Comparison of ENCODE assay signal across 19 cellular contexts in genomic region chr1:181115367-181115684, GRCh38. TPM values are rescaled to one million over a fixed set of nuclear protein-coding genes. Genes with fewer than 3 reads are reported as not detected.
A peak's percentile ranks its signal among the peaks of the same experiment; 100 is the strongest.
DNase-seq lines count a peak whose midpoint lies in the region; ATAC-seq, FAIRE-seq and TF ChIP-seq lines count a peak whose summit lies in the region.
"Had no signal": no experiment of that assay in that cellular context is flagged by ENCODE, and none has a peak within 500 bp of the region (broad histone marks: within the 10 kb centered on the region; RNA-seq: fewer than 3 reads in every experiment).

No MANE protein-coding gene starts in this region.

- BruUV-seq in PC-9 (replicated peaks; lab: Mats Ljungman, UMichigan), result no TSS peak
- BruUV-seq in mammary epithelial cell (replicated peaks; lab: Mats Ljungman, UMichigan), result no TSS peak

- H4K91ac ChIP-seq in trophoblast cell (ENCODE audit: low read depth, low read length), result no peak overlapping the region

- FAIRE-seq in A549 (lab: Jason Lieb, UNC), result no peak
- FAIRE-seq: G401.6, GM12891, GM19239, H1, HepG2 had no signal

- intact Hi-C loops in PC-9 (cut with micrococcal nuclease; ENCODE audit: unreplicated experiment), result loop anchor here (5.0 kb wide), 1 partner anchor 38 kb away; no protein-coding TSS in a partner anchor
- intact Hi-C loops in mammary epithelial cell (cut with micrococcal nuclease), result no loop called here

- no peak overlapping the region for H3K4me3 ChIP-seq in A549
- H3K4me3 ChIP-seq in PC-9, result no peak overlapping the region
- no peak overlapping the region for H3K4me3 ChIP-seq in trophoblast cell (ENCODE audit: low read depth, low read length)
- no peak overlapping the region for H3K4me3 ChIP-seq in mammary epithelial cell (replicated peaks in 1 of 3; ENCODE audit: insufficient read depth in 1 of 3, low read depth in 2 of 3, low read length in 3 of 3)
- H3K4me3 ChIP-seq: BLaER1 had no signal

- H2BK5ac ChIP-seq in trophoblast cell (ENCODE audit: low read depth, low read length, poor library complexity), result no peak overlapping the region

- H2AFZ ChIP-seq in PC-9 (no peak overlapping the region), trophoblast cell (ENCODE audit: insufficient read depth, low read length, poor library complexity) (no peak overlapping the region), mammary epithelial cell (ENCODE audit: low read depth, low read length) (no peak overlapping the region)

- H4K20me1 ChIP-seq in PC-9 (ENCODE audit: insufficient read depth) (no peaks in the 10 kb centered on the region), mammary epithelial cell (ENCODE audit: insufficient read depth, low read length) (no peaks in the 10 kb centered on the region)
- H4K20me1 ChIP-seq: BLaER1 had no signal

- TF ChIP-seq POLR2A in A549 (IDR thresholded peaks at IDR 0.05; ENCODE audit: low read length), result no peak

- no peak overlapping the region for H3K18ac ChIP-seq in trophoblast cell (ENCODE audit: low read length)

- peaks cover 71% of the 10 kb centered on the region for H3F3A ChIP-seq in PC-9 (ENCODE audit: insufficient read depth, low read depth)

- H4K8ac ChIP-seq in trophoblast cell (ENCODE audit: low read depth, low read length), result no peak overlapping the region

- H3K79me2 ChIP-seq in PC-9 (ENCODE audit: low read depth) (peaks cover 17% of the 10 kb centered on the region), trophoblast cell (ENCODE audit: control insufficient read depth, insufficient read depth, low read length, poor library complexity) (peaks cover 3% of the 10 kb centered on the region), mammary epithelial cell (ENCODE audit: insufficient read depth, low read length) (no peaks in the 10 kb centered on the region)

- 0 out of 3 replicates have a peak, but pooled peaks cover 3% of the 10 kb centered on the region for H3K9me3 ChIP-seq in A549
- H3K9me3 ChIP-seq in PC-9 (ENCODE audit: insufficient read depth, low read depth), result peaks cover 9% of the 10 kb centered on the region
- H3K9me3 ChIP-seq in trophoblast cell (ENCODE audit: insufficient read depth, low read depth, low read length), result peaks cover 2% of the 10 kb centered on the region
- H3K9me3 ChIP-seq in mammary epithelial cell (replicated peaks; ENCODE audit: insufficient read depth, low read length), result peaks cover 6% of the 10 kb centered on the region
- H3K9me3 ChIP-seq: BLaER1 had no signal

- DNase-seq in A549 (ENCODE audit: low read depth in 1 of 2, low spot score in 1 of 2) (no peak), PC-9 (no peak), epithelial cell of prostate (ENCODE audit: low read depth, low spot score) (no peak), trophoblast cell (no peak), mammary epithelial cell (no peak)
- DNase-seq: CD8-positive, alpha-beta T cell; DMS 273 treated with DMSO at 0.1 percent for 48 hours; DMS53; DND-41; H9 had no signal

- no peak overlapping the region for H2AK5ac ChIP-seq in trophoblast cell (ENCODE audit: low read length)

- peak overlapping the region; percentile 19 for H2BK12ac ChIP-seq in trophoblast cell (ENCODE audit: low read length)

- TF ChIP-seq RAD21 in A549 (conservative IDR thresholded peaks at IDR 0.05 in 1 of 2, IDR thresholded peaks at IDR 0.05 in 1 of 2), result no peak

- no peak overlapping the region for H3K4ac ChIP-seq in trophoblast cell (ENCODE audit: low read depth, low read length)

- no peak for ATAC-seq in A549
- no peak for ATAC-seq in HG03135 (IDR thresholded peaks at IDR 0.05; ENCODE audit: unreplicated experiment)
- ATAC-seq in HG02981 (IDR thresholded peaks at IDR 0.05; ENCODE audit: unreplicated experiment), result no peak
- ATAC-seq: CD8-positive, alpha-beta T cell; HepG2 had no signal

- H3K4me2 ChIP-seq in A549, result no peak overlapping the region
- H3K4me2 ChIP-seq in PC-9, result peak overlapping the region; percentile 18; the same call in 1 of the 2 replicates
- H3K4me2 ChIP-seq in trophoblast cell (ENCODE audit: low read length), result no peak overlapping the region
- H3K4me2 ChIP-seq in mammary epithelial cell (ENCODE audit: insufficient read depth, low read depth, low read length), result no peak overlapping the region
- H3K4me2 ChIP-seq: BLaER1 had no signal

- peaks cover 89% of the 10 kb centered on the region for H3K4me1 ChIP-seq in A549
- peaks cover 92% of the 10 kb centered on the region for H3K4me1 ChIP-seq in PC-9 (replicated peaks; ENCODE audit: insufficient read depth)
- H3K4me1 ChIP-seq in trophoblast cell (ENCODE audit: control insufficient read depth in 1 of 2, insufficient read depth in 2 of 2, low read length in 2 of 2), result peaks cover 34 to 47% of the 10 kb centered on the region in 2 experiments
- peaks cover 67% of the 10 kb centered on the region for H3K4me1 ChIP-seq in mammary epithelial cell (ENCODE audit: insufficient read depth, low read length)

- CTCF ChIA-PET in A549 (lab: Yijun Ruan, JAX), result interaction anchor here (0.5 to 48.3 kb wide), 5 partner anchors 10 to 131 kb away, joined by 3 to 774 read pairs (median 10); no protein-coding TSS in a partner anchor
- CTCF ChIA-PET in PC-9 (lab: Charles Lee), result interaction anchor here (0.6 kb wide), 1 partner anchor 529 kb away, joined by 3 read pairs; no protein-coding TSS in a partner anchor
- CTCF ChIA-PET in mammary epithelial cell (lab: Charles Lee; ENCODE audit: low non-redundant PET), result no interaction called here

- no peak overlapping the region for H3K23ac ChIP-seq in trophoblast cell (ENCODE audit: low read length)

- H4K12ac ChIP-seq in trophoblast cell (ENCODE audit: low read depth, low read length), result no peak overlapping the region

- H3K27ac ChIP-seq in A549 (peak overlapping the region; percentile 93 to 98), PC-9 (peak overlapping the region; percentile 99), epithelial cell of prostate (peak overlapping the region; percentile 96), trophoblast cell (ENCODE audit: low read depth, low read length) (no peak overlapping the region), mammary epithelial cell (ENCODE audit: insufficient read depth, low read depth, low read length) (no peak overlapping the region)
- H3K27ac ChIP-seq: 22Rv1, BLaER1 had no signal

- H3K27me3 ChIP-seq in PC-9 (ENCODE audit: insufficient read depth, low read depth), result no peaks in the 10 kb centered on the region
- no peaks in the 10 kb centered on the region for H3K27me3 ChIP-seq in trophoblast cell (ENCODE audit: insufficient read depth, low read length)
- no peaks in the 10 kb centered on the region for H3K27me3 ChIP-seq in mammary epithelial cell (ENCODE audit: insufficient read depth, low read length)
- H3K27me3 ChIP-seq: BLaER1 had no signal

- dilution Hi-C loops in mammary epithelial cell (cut with HindIII; ENCODE audit: low sequenced_read_pairs), result no loop called here

- POLR2A ChIA-PET in A549 (lab: Yijun Ruan, JAX), result no interaction called here
- POLR2A ChIA-PET in PC-9 (lab: Charles Lee; ENCODE audit: unreplicated experiment), result interaction anchor here (0.6 kb wide), 1 partner anchor 92 kb away, joined by 5 read pairs; no protein-coding TSS in a partner anchor

- H3K36me3 ChIP-seq in PC-9 (ENCODE audit: low read depth) (no peaks in the 10 kb centered on the region), trophoblast cell (ENCODE audit: control insufficient read depth in 1 of 2, insufficient read depth in 2 of 2, low read length in 2 of 2) (no peaks in the 10 kb centered on the region), mammary epithelial cell (ENCODE audit: insufficient read depth, low read length) (no peaks in the 10 kb centered on the region)
- H3K36me3 ChIP-seq: BLaER1 had no signal

- H2BK120ac ChIP-seq in trophoblast cell (ENCODE audit: insufficient read depth, low read length, poor library complexity), result no peak overlapping the region

- 87% methylated on average over 3 of the region's 3 CpGs for WGBS in A549 (ENCODE audit: missing lambda C conversion rate)
- no CpG with 5 or more reads among the region's 3 CpGs for WGBS in trophoblast cell (ENCODE audit: extremely low coverage, insufficient coverage, insufficient read length)
- WGBS in mammary epithelial cell (ENCODE audit: low coverage, missing lambda C conversion rate), result 93% methylated on average over 3 of the region's 3 CpGs

- in situ Hi-C loops in mammary epithelial cell (cut with MboI; ENCODE audit: low sequenced_read_pairs in 2 of 2), result no loop called here

- TF ChIP-seq CTCF in A549 (IDR thresholded peaks at IDR 0.05), result no peak
- TF ChIP-seq CTCF in PC-9 (conservative IDR thresholded peaks at IDR 0.05), result no peak
- TF ChIP-seq CTCF in mammary epithelial cell (conservative IDR thresholded peaks at IDR 0.05 in 1 of 2, IDR thresholded peaks at IDR 0.05 in 1 of 2; ENCODE audit: extremely low read depth in 1 of 2, insufficient read depth in 1 of 2, low read depth in 1 of 2, low read length in 2 of 2), result no peak

- H3K14ac ChIP-seq in trophoblast cell (ENCODE audit: low read length), result no peak overlapping the region

- no peak for TF ChIP-seq EP300 in A549 (IDR thresholded peaks at IDR 0.05)

- H3K9ac ChIP-seq in trophoblast cell (ENCODE audit: low read length) (no peak overlapping the region), mammary epithelial cell (ENCODE audit: insufficient read depth, low read length) (no peak overlapping the region)
- H3K9ac ChIP-seq: BLaER1 had no signal

- H3K9me2 ChIP-seq in PC-9 (ENCODE audit: insufficient read depth), result no peaks in the 10 kb centered on the region

- peaks cover 26% of the 10 kb centered on the region for H3K79me1 ChIP-seq in trophoblast cell (ENCODE audit: low read length)

TF ChIP-seq in A549, 52 proteins besides CTCF, POLR2A, EP300 and RAD21 (continues in another document):
- TF ChIP-seq NFE2L2 (conservative IDR thresholded peaks at IDR 0.05; ENCODE audit: low read length) (no peak), EHMT2 (IDR thresholded peaks at IDR 0.05; ENCODE audit: low read depth) (no peak), HOXA7 (CRISPR knock-in tag; IDR thresholded peaks at IDR 0.05) (no peak), KDM5A (IDR thresholded peaks at IDR 0.05) (no peak), HDAC2 (IDR thresholded peaks at IDR 0.05) (no peak)

RNA-seq across cellular contexts. Expression of gene IER5, which starts 26.8 kb away (rescaled TPM):
- polyA plus RNA-seq in A549 (2011; rRNA removed) (21.2 and 26.8 TPM in 2 replicates), A549 (2017; fragmentation: RNase III; extraction: RNeasy Plus Mini Kit Qiagen cat#74134 plus additional on column Dnase treatment) (40.2 to 43.4 TPM (median 40.5 TPM) in 3 replicates), mammary epithelial cell (21.0 TPM)
- 26.3 and 34.1 TPM in 2 replicates for polyA plus RNA-seq in A549 (2012; cell fraction: cytosol; rRNA removed)
- polyA plus RNA-seq in A549 (2012; cell fraction: nucleus; rRNA removed), result 60.6 and 73.2 TPM in 2 replicates
- polyA minus RNA-seq in A549 (2011; rRNA and poly(A)+ RNA removed), result 20.8 and 29.5 TPM in 2 replicates
- total RNA-seq in PC-9 (2021) (21.2 and 23.4 TPM in 2 replicates), mammary epithelial cell (10 to 100 TPM; 16.3 to 37.5 TPM)
- polyA plus RNA-seq in trophoblast cell (2013), result 9.0 and 9.8 TPM in 2 replicates
- 11.8 TPM for polyA minus RNA-seq in mammary epithelial cell

Comparison
In these comparisons a context has a peak if more than half of its experiments do, and no peak if none do; other contexts are left out.
1. H3K27ac ChIP-seq: peak in A549 (2 of 2), PC-9 (single experiment) and epithelial cell of prostate (single experiment); none in trophoblast cell (single experiment) and mammary epithelial cell (single experiment).